In genomic region chr12:30594509-30594908, GRCh38 we compare ENCODE assay signal across 8 cellular contexts.
"Had no signal": no experiment of that assay in that cellular context is flagged by ENCODE, and none has a peak within 500 bp of the region (broad histone marks: within the 10 kb centered on the region; RNA-seq: fewer than 3 reads in every experiment).

No MANE protein-coding gene starts in this region.

- ATAC-seq: HCT116, K562 had no signal

- H3K36me3 ChIP-seq: HAP-1 had no signal

- H3K9me3 Mint-ChIP-seq: HFFc6 had no signal

- DNase-seq: GOT3, H7, HFFc6, IMR-90, KG1 had no signal

- H3K9me3 ChIP-seq: HAP-1 had no signal

- H3K4me3 Mint-ChIP-seq: HFFc6 had no signal

- H3K4me3 ChIP-seq: HAP-1, K562 had no signal

- FAIRE-seq: K562 had no signal

- H3K27ac Mint-ChIP-seq: HFFc6 had no signal
